In genomic region chr5:142697846-142698245, GRCh38 we compare ENCODE assay signal across 1 cellular context.
A peak's percentile ranks its signal among the peaks of the same experiment; 100 is the strongest.
TF ChIP-seq lines count a peak whose summit lies in the region.

No MANE protein-coding gene starts in this region.

TF ChIP-seq in HEK293, 187 proteins besides CTCF, POLR2A, EP300 and RAD21 (continued from another document):
- no peak for TF ChIP-seq PRDM6 (tag by site-specific recombination; IDR thresholded peaks at IDR 0.05)
- TF ChIP-seq ZFHX2 (tag by site-specific recombination; conservative IDR thresholded peaks at IDR 0.05): peak; percentile 59
- TF ChIP-seq ZBTB44 (tag by site-specific recombination; IDR thresholded peaks at IDR 0.05): no peak
- TF ChIP-seq ZNF280C (tag by site-specific recombination; IDR thresholded peaks at IDR 0.05): no peak
- no peak for TF ChIP-seq KLF1 (tag by site-specific recombination; IDR thresholded peaks at IDR 0.05)
- no peak for TF ChIP-seq KLF17 (tag by site-specific recombination; IDR thresholded peaks at IDR 0.05)
- TF ChIP-seq ZNF18 (tag by site-specific recombination; IDR thresholded peaks at IDR 0.05): no peak
- TF ChIP-seq ZNF585B (tag by site-specific recombination; IDR thresholded peaks at IDR 0.05): no peak
- 0 out of 2 replicates have a peak, but pooled peaks have one; percentile 24 for TF ChIP-seq KLF8 (tag by site-specific recombination; IDR thresholded peaks at IDR 0.05)
- no peak for TF ChIP-seq ZNF169 (tag by site-specific recombination; IDR thresholded peaks at IDR 0.05)
- no peak for TF ChIP-seq ZNF510 (tag by site-specific recombination; IDR thresholded peaks at IDR 0.05; ENCODE audit: insufficient replicate concordance)
- TF ChIP-seq ZNF501 (tag by site-specific recombination; IDR thresholded peaks at IDR 0.05): no peak
- 0 out of 2 replicates have a peak, but pooled peaks have one; percentile 11 for TF ChIP-seq ZFP37 (tag by site-specific recombination; IDR thresholded peaks at IDR 0.05)
- no peak for TF ChIP-seq ZNF555 (tag by site-specific recombination; conservative IDR thresholded peaks at IDR 0.05)
- TF ChIP-seq ZNF26 (tag by site-specific recombination; IDR thresholded peaks at IDR 0.05): no peak
- no peak for TF ChIP-seq REPIN1 (tag by site-specific recombination; IDR thresholded peaks at IDR 0.05; ENCODE audit: low read depth)
- TF ChIP-seq ZNF558 (tag by site-specific recombination; IDR thresholded peaks at IDR 0.05): no peak
- 0 out of 2 replicates have a peak, but pooled peaks have one; percentile 28 for TF ChIP-seq ZNF600 (tag by site-specific recombination; IDR thresholded peaks at IDR 0.05)
- no peak for TF ChIP-seq ZNF610 (tag by site-specific recombination; IDR thresholded peaks at IDR 0.05; ENCODE audit: borderline replicate concordance)
- no peak for TF ChIP-seq ZNF354C (tag by site-specific recombination; IDR thresholded peaks at IDR 0.05; ENCODE audit: borderline replicate concordance, low read depth)
